Comparison of ENCODE assay signal across 14 cellular contexts in genomic region chr2:23135481-23136100, GRCh38.
DNase-seq lines count a peak whose midpoint lies in the region; ATAC-seq, FAIRE-seq and TF ChIP-seq lines count a peak whose summit lies in the region.
"Had no signal": no experiment of that assay in that cellular context is flagged by ENCODE, and none has a peak within 500 bp of the region (broad histone marks: within the 10 kb centered on the region; RNA-seq: fewer than 3 reads in every experiment).

No MANE protein-coding gene starts in this region.

- H2AK5ac ChIP-seq in H9 (ENCODE audit: insufficient read length, low read length) (no peak overlapping the region), trophoblast cell (ENCODE audit: low read length) (no peak overlapping the region)

- H3K4me3 Mint-ChIP-seq in H9 (no peak overlapping the region), astrocyte (ENCODE audit: unreplicated experiment) (no peak overlapping the region), T-cell (no peak overlapping the region)
- H3K4me3 Mint-ChIP-seq in CD8-positive, alpha-beta memory T cell = no peak overlapping the region
- H3K4me3 Mint-ChIP-seq: neural crest cell had no signal

- H3K4me1 Mint-ChIP-seq in H9 = peaks cover 17 to 21% of the 10 kb centered on the region in 2 experiments
- peaks cover 8% of the 10 kb centered on the region for H3K4me1 Mint-ChIP-seq in astrocyte (ENCODE audit: low read depth, unreplicated experiment)
- H3K4me1 Mint-ChIP-seq in T-cell = no peaks in the 10 kb centered on the region
- H3K4me1 Mint-ChIP-seq in CD8-positive, alpha-beta memory T cell = no peaks in the 10 kb centered on the region

- H3T11ph ChIP-seq in H9 (ENCODE audit: low read length) = no peak overlapping the region

- H3K56ac ChIP-seq in H9 (ENCODE audit: insufficient read length, low read depth, low read length) = no peak overlapping the region

- H3K18ac ChIP-seq in H9 (ENCODE audit: insufficient read length, low read depth, low read length) = no peak overlapping the region
- H3K18ac ChIP-seq in trophoblast cell (ENCODE audit: low read length) = no peak overlapping the region

- H3K9me3 Mint-ChIP-seq in H9 (no peaks in the 10 kb centered on the region; a peak in 1 of 5 replicates), astrocyte (ENCODE audit: unreplicated experiment) (peaks cover 2% of the 10 kb centered on the region), T-cell (no peaks in the 10 kb centered on the region)
- no peaks in the 10 kb centered on the region for H3K9me3 Mint-ChIP-seq in CD8-positive, alpha-beta memory T cell
- H3K9me3 Mint-ChIP-seq: neural crest cell had no signal

- H2BK15ac ChIP-seq in H9 (ENCODE audit: low read depth, low read length) = no peak overlapping the region

- H2BK120ac ChIP-seq in H9 (ENCODE audit: low read depth, low read length, poor library complexity, severe bottlenecking) (no peak overlapping the region), trophoblast cell (ENCODE audit: insufficient read depth, low read length, poor library complexity) (no peak overlapping the region)

- no peak overlapping the region for H3K27ac ChIP-seq in H9 (ENCODE audit: insufficient read length, low read depth, low read length)
- H3K27ac ChIP-seq in astrocyte (ENCODE audit: low read depth, low read length) = no peak overlapping the region
- H3K27ac ChIP-seq in iPS DF 6.9 (ENCODE audit: low read length) = no peak overlapping the region
- no peak overlapping the region for H3K27ac ChIP-seq in trophoblast cell (ENCODE audit: low read depth, low read length)
- H3K27ac ChIP-seq in CD8-positive, alpha-beta memory T cell (ENCODE audit: low read depth, low read length) = no peak overlapping the region
- H3K27ac ChIP-seq: BLaER1 had no signal

- H4K8ac ChIP-seq in H9 (replicated peaks; ENCODE audit: insufficient read length, low read depth, low read length) (no peak overlapping the region), trophoblast cell (ENCODE audit: low read depth, low read length) (no peak overlapping the region)

- H3K79me1 ChIP-seq in H9 (ENCODE audit: insufficient read depth, low read depth, low read length, poor library complexity, severe bottlenecking) (no peaks in the 10 kb centered on the region), trophoblast cell (ENCODE audit: low read length) (no peaks in the 10 kb centered on the region)

- DNase-seq in H9 = peak; percentile 53
- DNase-seq in astrocyte (ENCODE audit: low read depth) = no peak
- peak; percentile 9 for DNase-seq in iPS DF 6.9 (ENCODE audit: low read depth, low spot score)
- peak; percentile 9 to 50 for DNase-seq in trophoblast cell
- no peak for DNase-seq in erythroblast (lab: John Stamatoyannopoulos, UW)
- DNase-seq in T-cell = no peak
- no peak for DNase-seq in CD8-positive, alpha-beta memory T cell
- DNase-seq in NCI-H510A (lab: John Stamatoyannopoulos, UW) = no peak
- DNase-seq: KG1, NCI-H2171 had no signal

- H2BK12ac ChIP-seq in H9 (ENCODE audit: insufficient read length, low read depth, low read length) (no peak overlapping the region), trophoblast cell (ENCODE audit: low read length) (no peak overlapping the region)

- TF ChIP-seq CTCF in H9 (conservative IDR thresholded peaks at IDR 0.05) = no peak
- no peak for TF ChIP-seq CTCF in astrocyte (IDR thresholded peaks at IDR 0.05; ENCODE audit: insufficient read depth, low read depth, low read length)

- H3K9ac ChIP-seq in H9 (ENCODE audit: extremely low read depth, insufficient read length, low read length) = no peak overlapping the region
- no peak overlapping the region for H3K9ac ChIP-seq in astrocyte (ENCODE audit: low read length)
- H3K9ac ChIP-seq in trophoblast cell (ENCODE audit: low read length) = peak overlapping the region; percentile 48
- H3K9ac ChIP-seq: BLaER1 had no signal

- H3K27me3 Mint-ChIP-seq in H9 (ENCODE audit: low read depth) = no peaks in the 10 kb centered on the region
- H3K27me3 Mint-ChIP-seq in astrocyte (ENCODE audit: low read depth, unreplicated experiment) = peaks cover 13% of the 10 kb centered on the region
- peaks cover 10 to 15% of the 10 kb centered on the region in 2 donors for H3K27me3 Mint-ChIP-seq in T-cell
- peaks cover 0 to 4% of the 10 kb centered on the region in 2 donors for H3K27me3 Mint-ChIP-seq in CD8-positive, alpha-beta memory T cell

- H2BK5ac ChIP-seq in H9 (ENCODE audit: insufficient read length, low read length) (no peak overlapping the region), trophoblast cell (ENCODE audit: low read depth, low read length, poor library complexity) (no peak overlapping the region)

- no peak overlapping the region for H3K4me2 ChIP-seq in H9 (ENCODE audit: insufficient read depth, insufficient read length, low read length)
- H3K4me2 ChIP-seq in astrocyte (ENCODE audit: low read length) = peak overlapping the region; percentile 30
- H3K4me2 ChIP-seq in trophoblast cell (ENCODE audit: low read length) = no peak overlapping the region
- H3K4me2 ChIP-seq: BLaER1 had no signal

- H4K20me1 ChIP-seq in H9 (ENCODE audit: control insufficient read depth, insufficient read depth, insufficient read length) (no peaks in the 10 kb centered on the region), astrocyte (ENCODE audit: insufficient read depth, low read length) (no peaks in the 10 kb centered on the region)
- H4K20me1 ChIP-seq: BLaER1 had no signal

- H4K12ac ChIP-seq in trophoblast cell (ENCODE audit: low read depth, low read length) = no peak overlapping the region

- ATAC-seq in T-cell (replicated peaks in 1 of 4) = no peak

- TF ChIP-seq POLR2A in erythroblast (IDR thresholded peaks at IDR 0.05; ENCODE audit: low read length) = no peak

- no peak overlapping the region for H2BK20ac ChIP-seq in H9 (ENCODE audit: low read depth, low read length, poor library complexity, severe bottlenecking)

- no peaks in the 10 kb centered on the region for H3K27me3 ChIP-seq in H9 (ENCODE audit: insufficient read depth, low read length)
- no peaks in the 10 kb centered on the region for H3K27me3 ChIP-seq in astrocyte (ENCODE audit: insufficient read depth, low read length)
- no peaks in the 10 kb centered on the region; the same call in 1 of the 2 replicates for H3K27me3 ChIP-seq in iPS DF 6.9 (ENCODE audit: control insufficient read depth, insufficient read depth, low read length)
- no peaks in the 10 kb centered on the region for H3K27me3 ChIP-seq in trophoblast cell (ENCODE audit: insufficient read depth, low read length)
- no peaks in the 10 kb centered on the region for H3K27me3 ChIP-seq in CD8-positive, alpha-beta memory T cell (ENCODE audit: insufficient read depth, low read length, poor library complexity, severe bottlenecking)
- H3K27me3 ChIP-seq: BLaER1 had no signal

- H3K36me3 Mint-ChIP-seq in H9 (ENCODE audit: insufficient read depth in 1 of 3, low read depth in 3 of 3) (no peaks in the 10 kb centered on the region), astrocyte (ENCODE audit: low read depth, unreplicated experiment) (no peaks in the 10 kb centered on the region), T-cell (no peaks in the 10 kb centered on the region)
- H3K36me3 Mint-ChIP-seq in CD8-positive, alpha-beta memory T cell = no peaks in the 10 kb centered on the region

- H3K4me1 ChIP-seq in H9 (ENCODE audit: insufficient read depth, low read length) (no peaks in the 10 kb centered on the region), astrocyte (ENCODE audit: insufficient read depth, low read length) (no peaks in the 10 kb centered on the region), iPS DF 6.9 (ENCODE audit: control insufficient read depth, insufficient read depth, low read length) (0 out of 2 replicates have a peak, but pooled peaks cover 2% of the 10 kb centered on the region), trophoblast cell (ENCODE audit: control insufficient read depth in 1 of 2, insufficient read depth in 2 of 2, low read length in 2 of 2) (no peaks in the 10 kb centered on the region)
- no peaks in the 10 kb centered on the region for H3K4me1 ChIP-seq in CD8-positive, alpha-beta memory T cell (ENCODE audit: insufficient read depth, low read length)
- H3K4me1 ChIP-seq: BLaER1 had no signal

- no peak for FAIRE-seq in astrocyte (lab: Jason Lieb, UNC)
- FAIRE-seq: endometrium, G401.6 had no signal

- H3K14ac ChIP-seq in H9 (ENCODE audit: insufficient read depth, low read length) (peak overlapping the region; percentile 68; the same call in 1 of the 2 replicates), trophoblast cell (ENCODE audit: low read length) (no peak overlapping the region)

- no peak overlapping the region for H2AFZ ChIP-seq in H9 (ENCODE audit: low read length)
- no peak overlapping the region for H2AFZ ChIP-seq in astrocyte (ENCODE audit: low read depth, low read length)
- no peak overlapping the region for H2AFZ ChIP-seq in trophoblast cell (ENCODE audit: insufficient read depth, low read length, poor library complexity)

- H3K4me3 ChIP-seq in astrocyte (ENCODE audit: insufficient read depth, low read depth, low read length) (no peak overlapping the region), iPS DF 6.9 (ENCODE audit: low read length) (no peak overlapping the region), trophoblast cell (ENCODE audit: low read depth, low read length) (no peak overlapping the region)
- H3K4me3 ChIP-seq in CD8-positive, alpha-beta memory T cell (ENCODE audit: low read length) = no peak overlapping the region
- H3K4me3 ChIP-seq: BLaER1 had no signal

- POLR2A ChIA-PET in T-cell (lab: Charles Lee) = no interaction called here
- POLR2A ChIA-PET in CD8-positive, alpha-beta memory T cell (lab: Charles Lee) = no interaction called here

- no peaks in the 10 kb centered on the region for H3K36me3 ChIP-seq in astrocyte (ENCODE audit: insufficient read depth, low read length)
- H3K36me3 ChIP-seq in iPS DF 6.9 (ENCODE audit: control insufficient read depth, insufficient read depth, low read length) = no peaks in the 10 kb centered on the region
- no peaks in the 10 kb centered on the region for H3K36me3 ChIP-seq in trophoblast cell (ENCODE audit: control insufficient read depth in 1 of 2, insufficient read depth in 2 of 2, low read length in 2 of 2)
- no peaks in the 10 kb centered on the region for H3K36me3 ChIP-seq in CD8-positive, alpha-beta memory T cell (ENCODE audit: insufficient read depth, low read length)
- H3K36me3 ChIP-seq: BLaER1 had no signal

- H3K4ac ChIP-seq in H9 (ENCODE audit: low read depth, low read length) = no peak overlapping the region
- H3K4ac ChIP-seq in trophoblast cell (ENCODE audit: low read depth, low read length) = no peak overlapping the region

- no CpG with 5 or more reads among the region's 9 CpGs for WGBS in H9 (ENCODE audit: extremely low coverage, insufficient read length, low lambda C conversion rate)
- no CpG with 5 or more reads among the region's 9 CpGs for WGBS in iPS DF 6.9 (ENCODE audit: insufficient coverage, insufficient read length)
- whole genome bisulfite sequencing in trophoblast cell (ENCODE audit: extremely low coverage, insufficient coverage, insufficient read length) = no CpG with 5 or more reads among the region's 9 CpGs

- H3K79me2 ChIP-seq in H9 (ENCODE audit: insufficient read depth, low read length) = no peaks in the 10 kb centered on the region
- H3K79me2 ChIP-seq in astrocyte (ENCODE audit: insufficient read depth, low read length) = no peaks in the 10 kb centered on the region
- H3K79me2 ChIP-seq in trophoblast cell (ENCODE audit: control insufficient read depth, insufficient read depth, low read length, poor library complexity) = no peaks in the 10 kb centered on the region

- H4K91ac ChIP-seq in H9 (ENCODE audit: insufficient read length, low read depth, low read length) (no peak overlapping the region), trophoblast cell (ENCODE audit: low read depth, low read length) (no peak overlapping the region)

- H4K5ac ChIP-seq in H9 (ENCODE audit: insufficient read length, low read depth, low read length) = no peak overlapping the region

- H3K23me2 ChIP-seq in H9 (ENCODE audit: insufficient read length, low read depth, low read length, poor library complexity, severe bottlenecking) = no peaks in the 10 kb centered on the region

- H3K23ac ChIP-seq in H9 (ENCODE audit: insufficient read length, low read depth, low read length) = no peak overlapping the region
- peak overlapping the region; percentile 5 for H3K23ac ChIP-seq in trophoblast cell (ENCODE audit: low read length)

- CTCF ChIA-PET in T-cell (lab: Charles Lee) = no interaction called here
- CTCF ChIA-PET in CD8-positive, alpha-beta memory T cell (lab: Charles Lee) = no interaction called here

- peak overlapping the region; percentile 5 to 85 (median 10); a peak in 5 of 7 replicates for H3K27ac Mint-ChIP-seq in H9
- H3K27ac Mint-ChIP-seq in astrocyte (ENCODE audit: unreplicated experiment) = no peak overlapping the region
- H3K27ac Mint-ChIP-seq in T-cell = no peak overlapping the region
- H3K27ac Mint-ChIP-seq in CD8-positive, alpha-beta memory T cell = no peak overlapping the region

- H3K9me3 ChIP-seq in H9 (ENCODE audit: control insufficient read depth, low read depth, low read length) (no peaks in the 10 kb centered on the region), astrocyte (ENCODE audit: insufficient read depth, low read depth, low read length) (peaks cover 4% of the 10 kb centered on the region), iPS DF 6.9 (ENCODE audit: control insufficient read depth, insufficient read depth, low read length) (no peaks in the 10 kb centered on the region), trophoblast cell (ENCODE audit: insufficient read depth, low read depth, low read length) (peaks cover 4% of the 10 kb centered on the region)
- no peaks in the 10 kb centered on the region for H3K9me3 ChIP-seq in CD8-positive, alpha-beta memory T cell (ENCODE audit: low read length)
- H3K9me3 ChIP-seq: BLaER1 had no signal

Comparison
In these comparisons a context has a peak if more than half of its experiments do, and no peak if none do; other contexts are left out.
1. DNase-seq: peak in H9 (single experiment), iPS DF 6.9 (single experiment) and trophoblast cell (2 of 2); none in astrocyte (single experiment), erythroblast (0 of 2), T-cell (0 of 34), CD8-positive, alpha-beta memory T cell (0 of 5) and NCI-H510A (single experiment).
2. H3K27ac Mint-ChIP-seq: peak in H9 (3 of 3); none in astrocyte (single experiment), T-cell (0 of 2) and CD8-positive, alpha-beta memory T cell (0 of 8).